32 cellular contexts compared by ENCODE assay signal in genomic region chr3:98501270-98501669, GRCh38. TPM values are rescaled to one million over a fixed set of nuclear protein-coding genes. Genes with fewer than 3 reads are reported as not detected.
"Had no signal": no experiment of that assay in that cellular context is flagged by ENCODE, and none has a peak within 500 bp of the region (broad histone marks: within the 10 kb centered on the region; RNA-seq: fewer than 3 reads in every experiment).

No MANE protein-coding gene starts in this region.

- H3K27ac Mint-ChIP-seq: activated B cell treated with CpG ODN at 0.5 μM for 24 hours; activated CD4-positive, alpha-beta memory T cell treated with anti-CD3 and anti-CD28 coated beads for 36 hours; activated naive CD4-positive, alpha-beta T cell treated with anti-CD3 and anti-CD28 coated beads for 36 hours; activated naive CD4-positive, alpha-beta T cell treated with anti-CD3 and anti-CD28 coated beads, Interleukin-2, amount 50 U/mL, for 72 hours; activated T-helper 1 cell treated with anti-CD3 and anti-CD28 coated beads, Interleukin-12 subunit alpha, Interleukin-12 subunit beta, Interleukin-2, Interleukin-4 antibody, amounts not matched to agents 30 ng/mL and 10 ng/mL and 1 ng/mL, durations not matched to agents 14 hours and 24 hours and 36 hours; T-helper 1 cell treated with Interleukin-12 subunit alpha and Interleukin-12 subunit beta and Interleukin-4 antibody, amounts not matched to agents 30 μg/mL and 1 μg/mL, for 36 hours had no signal

- H3K4me3 ChIP-seq: adrenal gland, body of pancreas, breast epithelium, K562, Peyer's patch, SJCRH30, SK-N-MC had no signal

- H3K27me3 ChIP-seq: adrenal gland, body of pancreas, breast epithelium, Peyer's patch, SJCRH30 had no signal

- H3K4me3 Mint-ChIP-seq: activated B cell treated with CpG ODN at 0.5 μM for 24 hours; activated CD4-positive, alpha-beta memory T cell treated with anti-CD3 and anti-CD28 coated beads for 36 hours; activated naive CD4-positive, alpha-beta T cell treated with anti-CD3 and anti-CD28 coated beads for 36 hours; activated T-cell treated with anti-CD3 and anti-CD28 coated beads, Interleukin-2, amount 50 U/mL, for 4 hours; activated T-helper 1 cell treated with anti-CD3 and anti-CD28 coated beads, Interleukin-12 subunit alpha, Interleukin-12 subunit beta, Interleukin-2, Interleukin-4 antibody, amounts not matched to agents 30 ng/mL and 10 ng/mL and 1 ng/mL, durations not matched to agents 14 hours and 24 hours and 36 hours; T-helper 1 cell treated with Interleukin-12 subunit alpha and Interleukin-12 subunit beta and Interleukin-4 antibody, amounts not matched to agents 30 μg/mL and 1 μg/mL, for 36 hours had no signal

- H3K27ac ChIP-seq: adrenal gland, body of pancreas, breast epithelium, Peyer's patch, RWPE1, SJCRH30, SK-N-MC, VCaP had no signal

- H3K36me3 ChIP-seq: adrenal gland, breast epithelium, Peyer's patch, SJCRH30 had no signal

- H3K27me3 Mint-ChIP-seq: activated B cell treated with CpG ODN at 0.5 μM for 24 hours; activated CD4-positive, alpha-beta memory T cell treated with anti-CD3 and anti-CD28 coated beads for 36 hours had no signal

- H3K9me3 Mint-ChIP-seq: activated B cell treated with CpG ODN at 0.5 μM for 24 hours; activated CD4-positive, alpha-beta memory T cell treated with anti-CD3 and anti-CD28 coated beads for 36 hours; activated naive CD4-positive, alpha-beta T cell treated with anti-CD3 and anti-CD28 coated beads for 36 hours; activated naive CD4-positive, alpha-beta T cell treated with anti-CD3 and anti-CD28 coated beads, Interleukin-2, amount 50 U/mL, for 72 hours; activated T-cell treated with anti-CD3 and anti-CD28 coated beads, Interleukin-2, amount 50 U/mL, for 4 hours; T-helper 1 cell treated with Interleukin-12 subunit alpha and Interleukin-12 subunit beta and Interleukin-4 antibody, amounts not matched to agents 30 μg/mL and 1 μg/mL, for 36 hours had no signal

- H3K4me1 Mint-ChIP-seq: activated B cell treated with CpG ODN at 0.5 μM for 24 hours had no signal

- H3K4me1 ChIP-seq: adrenal gland, body of pancreas, breast epithelium, Peyer's patch, SJCRH30 had no signal

- H3K9me3 ChIP-seq: adrenal gland, body of pancreas, breast epithelium, Peyer's patch, SJCRH30 had no signal

- DNase-seq: activated B cell treated with CpG ODN at 0.5 μM for 24 hours; activated CD4-positive, alpha-beta memory T cell treated with anti-CD3 and anti-CD28 coated beads for 36 hours; activated CD4-positive, alpha-beta T cell treated with anti-CD3 and anti-CD28 coated beads for 4 hours; activated CD4-positive, alpha-beta T cell treated with anti-CD3 and anti-CD28 coated beads, Interleukin-2, amount 50 U/mL, for 1 hour; activated CD4-positive, CD25-positive, alpha-beta regulatory T cell treated with anti-CD3 and anti-CD28 coated beads, Interleukin-2, amount 50 U/mL, for 72 hours; activated CD8-positive, alpha-beta memory T cell treated with anti-CD3 and anti-CD28 coated beads, Interleukin-2, amount 50 U/mL, for 4 hours; activated gamma-delta T cell treated with Interleukin-2 at 50 U/mL for 16 hours; activated naive CD4-positive, alpha-beta T cell treated with anti-CD3 and anti-CD28 coated beads for 36 hours; activated T-cell treated with anti-CD3 and anti-CD28 coated beads for 4 hours; activated T-cell treated with anti-CD3 and anti-CD28 coated beads, Interleukin-2, amount 50 U/mL, for 4 hours; adrenal gland; body of pancreas; NCI-H1105; NCI-H1417 treated with DMSO at 0.1 percent for 48 hours; NCI-H187 treated with DMSO at 0.1 percent for 48 hours; NCI-H2081; NCI-H345; NCI-H524 treated with DMSO at 0.1 percent for 48 hours; NCI-H748 treated with DMSO at 0.1 percent for 48 hours; NK-92 treated with Interleukin-12 subunit alpha and Interleukin-12 subunit beta, amount 100 ng/mL, for 24 hours; PC-3; Peyer's patch; SJCRH30; T-helper 9 cell had no signal

RNA-seq across cellular contexts. Expression of gene OR5K2, which starts 3.8 kb away (rescaled TPM):
- polyA plus RNA-seq: adrenal gland, K562 had no signal

RNA-seq across cellular contexts. Expression of gene GPR15, which starts 30.5 kb away (rescaled TPM):
- polyA plus RNA-seq: adrenal gland, K562 had no signal

RNA-seq across cellular contexts. Expression of gene OR5K1, which starts 38.3 kb away (rescaled TPM):
- polyA plus RNA-seq: adrenal gland, K562 had no signal
